Comparison of ENCODE assay signal across 1 cellular context in the genomic region with DNA sequence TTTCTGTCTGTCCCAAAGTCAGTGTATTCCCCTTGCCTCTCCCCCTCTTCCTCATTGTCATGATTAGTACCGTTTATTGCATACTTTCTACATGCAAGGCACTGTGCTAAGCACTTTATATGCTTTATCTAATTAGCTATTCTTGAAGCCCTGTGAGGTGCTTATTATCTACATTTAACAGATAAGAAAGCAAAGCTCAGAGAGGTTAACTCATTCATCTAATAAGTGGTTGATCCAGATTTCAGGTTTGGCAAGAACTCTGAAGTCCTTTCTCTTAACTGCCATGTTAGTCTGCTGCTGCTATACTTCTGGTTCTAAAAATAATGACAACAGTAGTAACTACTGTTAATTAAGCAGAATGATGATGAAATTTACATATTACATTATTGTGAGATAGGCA.
TF ChIP-seq lines count a peak whose summit lies in the region.

No MANE protein-coding gene starts in this region.

TF ChIP-seq in GM23338, 12 proteins besides CTCF, POLR2A, EP300 and RAD21 (continued from another document):
- TF ChIP-seq, protein P1, sequence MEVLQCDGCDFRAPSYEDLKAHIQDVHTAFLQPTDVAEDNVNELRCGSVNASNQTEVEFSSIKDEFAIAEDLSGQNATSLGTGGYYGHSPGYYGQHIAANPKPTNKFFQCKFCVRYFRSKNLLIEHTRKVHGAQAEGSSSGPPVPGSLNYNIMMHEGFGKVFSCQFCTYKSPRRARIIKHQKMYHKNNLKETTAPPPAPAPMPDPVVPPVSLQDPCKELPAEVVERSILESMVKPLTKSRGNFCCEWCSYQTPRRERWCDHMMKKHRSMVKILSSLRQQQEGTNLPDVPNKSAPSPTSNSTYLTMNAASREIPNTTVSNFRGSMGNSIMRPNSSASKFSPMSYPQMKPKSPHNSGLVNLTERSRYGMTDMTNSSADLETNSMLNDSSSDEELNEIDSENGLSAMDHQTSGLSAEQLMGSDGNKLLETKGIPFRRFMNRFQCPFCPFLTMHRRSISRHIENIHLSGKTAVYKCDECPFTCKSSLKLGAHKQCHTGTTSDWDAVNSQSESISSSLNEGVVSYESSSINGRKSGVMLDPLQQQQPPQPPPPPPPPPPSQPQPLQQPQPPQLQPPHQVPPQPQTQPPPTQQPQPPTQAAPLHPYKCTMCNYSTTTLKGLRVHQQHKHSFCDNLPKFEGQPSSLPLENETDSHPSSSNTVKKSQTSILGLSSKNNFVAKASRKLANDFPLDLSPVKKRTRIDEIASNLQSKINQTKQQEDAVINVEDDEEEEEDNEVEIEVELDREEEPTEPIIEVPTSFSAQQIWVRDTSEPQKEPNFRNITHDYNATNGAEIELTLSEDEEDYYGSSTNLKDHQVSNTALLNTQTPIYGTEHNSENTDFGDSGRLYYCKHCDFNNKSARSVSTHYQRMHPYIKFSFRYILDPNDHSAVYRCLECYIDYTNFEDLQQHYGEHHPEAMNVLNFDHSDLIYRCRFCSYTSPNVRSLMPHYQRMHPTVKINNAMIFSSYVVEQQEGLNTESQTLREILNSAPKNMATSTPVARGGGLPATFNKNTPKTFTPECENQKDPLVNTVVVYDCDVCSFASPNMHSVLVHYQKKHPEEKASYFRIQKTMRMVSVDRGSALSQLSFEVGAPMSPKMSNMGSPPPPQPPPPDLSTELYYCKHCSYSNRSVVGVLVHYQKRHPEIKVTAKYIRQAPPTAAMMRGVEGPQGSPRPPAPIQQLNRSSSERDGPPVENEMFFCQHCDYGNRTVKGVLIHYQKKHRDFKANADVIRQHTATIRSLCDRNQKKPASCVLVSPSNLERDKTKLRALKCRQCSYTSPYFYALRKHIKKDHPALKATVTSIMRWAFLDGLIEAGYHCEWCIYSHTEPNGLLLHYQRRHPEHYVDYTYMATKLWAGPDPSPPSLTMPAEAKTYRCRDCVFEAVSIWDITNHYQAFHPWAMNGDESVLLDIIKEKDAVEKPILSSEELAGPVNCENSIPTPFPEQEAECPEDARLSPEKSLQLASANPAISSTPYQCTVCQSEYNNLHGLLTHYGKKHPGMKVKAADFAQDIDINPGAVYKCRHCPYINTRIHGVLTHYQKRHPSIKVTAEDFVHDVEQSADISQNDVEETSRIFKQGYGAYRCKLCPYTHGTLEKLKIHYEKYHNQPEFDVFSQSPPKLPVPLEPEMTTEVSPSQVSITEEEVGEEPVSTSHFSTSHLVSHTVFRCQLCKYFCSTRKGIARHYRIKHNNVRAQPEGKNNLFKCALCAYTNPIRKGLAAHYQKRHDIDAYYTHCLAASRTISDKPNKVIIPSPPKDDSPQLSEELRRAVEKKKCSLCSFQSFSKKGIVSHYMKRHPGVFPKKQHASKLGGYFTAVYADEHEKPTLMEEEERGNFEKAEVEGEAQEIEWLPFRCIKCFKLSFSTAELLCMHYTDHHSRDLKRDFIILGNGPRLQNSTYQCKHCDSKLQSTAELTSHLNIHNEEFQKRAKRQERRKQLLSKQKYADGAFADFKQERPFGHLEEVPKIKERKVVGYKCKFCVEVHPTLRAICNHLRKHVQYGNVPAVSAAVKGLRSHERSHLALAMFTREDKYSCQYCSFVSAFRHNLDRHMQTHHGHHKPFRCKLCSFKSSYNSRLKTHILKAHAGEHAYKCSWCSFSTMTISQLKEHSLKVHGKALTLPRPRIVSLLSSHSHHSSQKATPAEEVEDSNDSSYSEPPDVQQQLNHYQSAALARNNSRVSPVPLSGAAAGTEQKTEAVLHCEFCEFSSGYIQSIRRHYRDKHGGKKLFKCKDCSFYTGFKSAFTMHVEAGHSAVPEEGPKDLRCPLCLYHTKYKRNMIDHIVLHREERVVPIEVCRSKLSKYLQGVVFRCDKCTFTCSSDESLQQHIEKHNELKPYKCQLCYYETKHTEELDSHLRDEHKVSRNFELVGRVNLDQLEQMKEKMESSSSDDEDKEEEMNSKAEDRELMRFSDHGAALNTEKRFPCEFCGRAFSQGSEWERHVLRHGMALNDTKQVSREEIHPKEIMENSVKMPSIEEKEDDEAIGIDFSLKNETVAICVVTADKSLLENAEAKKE (CRISPR knock-in tag; IDR thresholded peaks at IDR 0.05): no peak
- TF ChIP-seq ZNF114 (CRISPR knock-in tag; IDR thresholded peaks at IDR 0.05): no peak
- TF ChIP-seq NANOG (IDR thresholded peaks at IDR 0.05; ENCODE audit: borderline replicate concordance): no peak
- TF ChIP-seq, protein P2, sequence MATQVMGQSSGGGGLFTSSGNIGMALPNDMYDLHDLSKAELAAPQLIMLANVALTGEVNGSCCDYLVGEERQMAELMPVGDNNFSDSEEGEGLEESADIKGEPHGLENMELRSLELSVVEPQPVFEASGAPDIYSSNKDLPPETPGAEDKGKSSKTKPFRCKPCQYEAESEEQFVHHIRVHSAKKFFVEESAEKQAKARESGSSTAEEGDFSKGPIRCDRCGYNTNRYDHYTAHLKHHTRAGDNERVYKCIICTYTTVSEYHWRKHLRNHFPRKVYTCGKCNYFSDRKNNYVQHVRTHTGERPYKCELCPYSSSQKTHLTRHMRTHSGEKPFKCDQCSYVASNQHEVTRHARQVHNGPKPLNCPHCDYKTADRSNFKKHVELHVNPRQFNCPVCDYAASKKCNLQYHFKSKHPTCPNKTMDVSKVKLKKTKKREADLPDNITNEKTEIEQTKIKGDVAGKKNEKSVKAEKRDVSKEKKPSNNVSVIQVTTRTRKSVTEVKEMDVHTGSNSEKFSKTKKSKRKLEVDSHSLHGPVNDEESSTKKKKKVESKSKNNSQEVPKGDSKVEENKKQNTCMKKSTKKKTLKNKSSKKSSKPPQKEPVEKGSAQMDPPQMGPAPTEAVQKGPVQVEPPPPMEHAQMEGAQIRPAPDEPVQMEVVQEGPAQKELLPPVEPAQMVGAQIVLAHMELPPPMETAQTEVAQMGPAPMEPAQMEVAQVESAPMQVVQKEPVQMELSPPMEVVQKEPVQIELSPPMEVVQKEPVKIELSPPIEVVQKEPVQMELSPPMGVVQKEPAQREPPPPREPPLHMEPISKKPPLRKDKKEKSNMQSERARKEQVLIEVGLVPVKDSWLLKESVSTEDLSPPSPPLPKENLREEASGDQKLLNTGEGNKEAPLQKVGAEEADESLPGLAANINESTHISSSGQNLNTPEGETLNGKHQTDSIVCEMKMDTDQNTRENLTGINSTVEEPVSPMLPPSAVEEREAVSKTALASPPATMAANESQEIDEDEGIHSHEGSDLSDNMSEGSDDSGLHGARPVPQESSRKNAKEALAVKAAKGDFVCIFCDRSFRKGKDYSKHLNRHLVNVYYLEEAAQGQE (IDR thresholded peaks at IDR 0.05; ENCODE audit: unreplicated experiment): no peak
- TF ChIP-seq, protein P3, sequence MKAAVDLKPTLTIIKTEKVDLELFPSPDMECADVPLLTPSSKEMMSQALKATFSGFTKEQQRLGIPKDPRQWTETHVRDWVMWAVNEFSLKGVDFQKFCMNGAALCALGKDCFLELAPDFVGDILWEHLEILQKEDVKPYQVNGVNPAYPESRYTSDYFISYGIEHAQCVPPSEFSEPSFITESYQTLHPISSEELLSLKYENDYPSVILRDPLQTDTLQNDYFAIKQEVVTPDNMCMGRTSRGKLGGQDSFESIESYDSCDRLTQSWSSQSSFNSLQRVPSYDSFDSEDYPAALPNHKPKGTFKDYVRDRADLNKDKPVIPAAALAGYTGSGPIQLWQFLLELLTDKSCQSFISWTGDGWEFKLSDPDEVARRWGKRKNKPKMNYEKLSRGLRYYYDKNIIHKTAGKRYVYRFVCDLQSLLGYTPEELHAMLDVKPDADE (IDR thresholded peaks at IDR 0.05): no peak
- no peak for TF ChIP-seq POLR2AphosphoS5 (IDR thresholded peaks at IDR 0.05; ENCODE audit: low read depth)
TF ChIP-seq in GM23338: peak in this region for 0.
